In genomic region chr9:6114424-6114823, GRCh38 we compare ENCODE assay signal across 23 cellular contexts.
"Had no signal": no experiment of that assay in that cellular context is flagged by ENCODE, and none has a peak within 500 bp of the region (broad histone marks: within the 10 kb centered on the region; RNA-seq: fewer than 3 reads in every experiment).

No MANE protein-coding gene starts in this region.

- H3K9me3 Mint-ChIP-seq: immature natural killer cell, mesothelial cell of epicardium had no signal

- H3K9me3 ChIP-seq: esophagus muscularis mucosa, gastroesophageal sphincter, heart left ventricle, left lung, lower lobe of right lung had no signal

- FAIRE-seq: colon, endothelial cell of umbilical vein, frontal cortex had no signal

- DNase-seq: cerebellar nuclear complex; dermis blood vessel endothelial cell; dorsolateral prefrontal cortex; effector CD4-positive, alpha-beta T cell; effector memory CD4-positive, alpha-beta T cell; foreskin keratinocyte; heart left ventricle; hypothalamus; immature natural killer cell; islet precursor cell; left cardiac atrium; left ventricle myocardium superior; lower lobe of right lung; mesenchymal stem cell had no signal

- H3K36me3 Mint-ChIP-seq: immature natural killer cell, mesothelial cell of epicardium had no signal

- H3K4me1 ChIP-seq: esophagus muscularis mucosa, gastroesophageal sphincter, heart left ventricle, left lung, lower lobe of right lung had no signal

- H3K27me3 ChIP-seq: dorsolateral prefrontal cortex, esophagus muscularis mucosa, foreskin keratinocyte, gastroesophageal sphincter, heart left ventricle, hepatocyte, left lung had no signal

- ATAC-seq: foreskin keratinocyte, gastroesophageal sphincter, heart left ventricle, left cardiac atrium, left lung, left ventricle myocardium superior had no signal

- H3K4me3 ChIP-seq: coronary artery, dorsolateral prefrontal cortex, esophagus muscularis mucosa, gastroesophageal sphincter, heart left ventricle, hepatocyte, left lung, lower lobe of right lung had no signal

- H3K36me3 ChIP-seq: esophagus muscularis mucosa, gastroesophageal sphincter, heart left ventricle, left lung, lower lobe of right lung had no signal

- H3K27ac ChIP-seq: coronary artery, dorsolateral prefrontal cortex, esophagus muscularis mucosa, foreskin keratinocyte, gastroesophageal sphincter, heart left ventricle, hepatocyte, left lung, lower lobe of right lung had no signal

- H3K27ac Mint-ChIP-seq: immature natural killer cell, mesothelial cell of epicardium had no signal

- H3K4me3 Mint-ChIP-seq: immature natural killer cell, mesothelial cell of epicardium had no signal

- H3K4me1 Mint-ChIP-seq: immature natural killer cell, mesothelial cell of epicardium had no signal
